Comparison of ENCODE assay signal across 19 cellular contexts in genomic region chr7:95845007-95845406, GRCh38.
"Had no signal": no experiment of that assay in that cellular context is flagged by ENCODE, and none has a peak within 500 bp of the region (broad histone marks: within the 10 kb centered on the region; RNA-seq: fewer than 3 reads in every experiment).

No MANE protein-coding gene starts in this region.

- H3K4me3 ChIP-seq: adrenal gland, colonic mucosa, lower lobe of right lung, sigmoid colon, spleen, thyroid gland had no signal

- H3K9me3 ChIP-seq: adrenal gland, colonic mucosa, lower lobe of right lung, neutrophil, sigmoid colon, thyroid gland had no signal

- DNase-seq: activated CD4-positive, alpha-beta T cell treated with anti-CD3 and anti-CD28 coated beads for 1 hour; activated effector memory CD4-positive, alpha-beta T cell treated with anti-CD3 and anti-CD28 coated beads, Interleukin-2, amount 50 U/mL, for 16 hours; activated T-cell treated with anti-CD3 and anti-CD28 coated beads, Interleukin-2, amount 50 U/mL, for 72 hours; adrenal gland; caudate nucleus; colonic mucosa; immature natural killer cell; lower lobe of right lung; natural killer cell; sigmoid colon; spleen; stimulated activated CD4-positive, alpha-beta T cell treated with anti-CD3 and anti-CD28 coated beads, Interleukin-4, amount 100 ng/mL, for 4 hours; SW 1271; T-helper 2 cell; thyroid gland; WERI-Rb-1 had no signal

- H3K9ac ChIP-seq: parathyroid adenoma had no signal

- H3K79me2 ChIP-seq: parathyroid adenoma had no signal

- H3K27me3 ChIP-seq: adrenal gland, colonic mucosa, neutrophil, sigmoid colon, spleen, thyroid gland had no signal

- H3K27ac ChIP-seq: adrenal gland, colonic mucosa, lower lobe of right lung, neutrophil, parathyroid adenoma, sigmoid colon, spleen, thyroid gland, WERI-Rb-1 had no signal

- ATAC-seq: activated T-cell treated with anti-CD3 and anti-CD28 coated beads, Interleukin-2, amount 50 U/mL, for 72 hours; lower lobe of right lung; natural killer cell; stimulated activated memory B cell treated with anti-CD40 and anti-IgM and Interleukin-4, amounts not matched to agents 10 μg/mL and 1 μg/mL and 100 μg/mL, for 72 hours had no signal

- H3K36me3 ChIP-seq: adrenal gland, colonic mucosa, lower lobe of right lung, neutrophil, sigmoid colon, spleen, thyroid gland, WERI-Rb-1 had no signal

- H2AFZ ChIP-seq: parathyroid adenoma had no signal

- H3K4me1 ChIP-seq: adrenal gland, colonic mucosa, lower lobe of right lung, parathyroid adenoma, spleen, thyroid gland had no signal
